Comparison of ENCODE assay signal across 29 cellular contexts in the genomic region with DNA sequence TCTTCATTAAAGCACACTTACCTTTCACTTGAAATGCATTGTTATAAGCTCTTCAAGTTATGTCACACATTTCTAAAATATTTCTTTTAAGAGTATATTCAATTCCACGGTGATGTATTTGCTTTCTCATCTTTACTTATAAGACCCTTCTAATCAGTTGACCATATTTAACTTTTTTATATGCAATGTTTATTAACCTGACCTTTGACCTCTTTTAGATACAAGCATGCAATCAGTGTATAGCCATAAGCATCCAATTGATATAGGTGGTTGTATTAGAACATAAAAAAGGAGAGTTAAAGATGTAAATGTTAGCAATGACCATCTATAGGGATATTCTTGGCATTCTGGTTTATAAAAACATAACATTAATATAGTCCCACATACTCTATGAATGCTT.
"Had no signal": no experiment of that assay in that cellular context is flagged by ENCODE, and none has a peak within 500 bp of the region (broad histone marks: within the 10 kb centered on the region; RNA-seq: fewer than 3 reads in every experiment).

No MANE protein-coding gene starts in this region.

- H3K36me3 ChIP-seq: colonic mucosa, esophagus muscularis mucosa, gastrocnemius medialis, gastroesophageal sphincter, heart left ventricle, heart right ventricle had no signal

- H3K27me3 ChIP-seq: colonic mucosa, dorsolateral prefrontal cortex, esophagus muscularis mucosa, esophagus squamous epithelium, foreskin keratinocyte, gastrocnemius medialis, gastroesophageal sphincter, heart left ventricle, heart right ventricle, hepatocyte had no signal

- H2AFZ ChIP-seq: hepatocyte had no signal

- FAIRE-seq: colon, endometrium, endothelial cell of umbilical vein, frontal cortex had no signal

- H3K4me1 ChIP-seq: colonic mucosa, esophagus muscularis mucosa, foreskin keratinocyte, gastrocnemius medialis, gastroesophageal sphincter, heart left ventricle had no signal

- DNase-seq: colonic mucosa; cortex of kidney; dermis blood vessel endothelial cell; dorsolateral prefrontal cortex; effector CD4-positive, alpha-beta T cell; effector CD8-positive, alpha-beta T cell; effector memory CD4-positive, alpha-beta T cell; effector memory CD8-positive, alpha-beta T cell; endodermal cell; erythroblast; esophagus squamous epithelium; foreskin fibroblast; foreskin keratinocyte; foreskin melanocyte; gastrocnemius medialis; glutamatergic neuron; head of caudate nucleus; heart left ventricle; heart right ventricle had no signal

- H3K4me2 ChIP-seq: hepatocyte had no signal

- ATAC-seq: effector memory CD8-positive, alpha-beta T cell; esophagus mucosa; foreskin keratinocyte; gastrocnemius medialis; gastroesophageal sphincter; heart left ventricle; heart right ventricle had no signal

- H3K9me3 ChIP-seq: colonic mucosa, esophagus muscularis mucosa, esophagus squamous epithelium, gastrocnemius medialis, gastroesophageal sphincter, heart left ventricle, heart right ventricle had no signal

- H3K27ac ChIP-seq: colonic mucosa, coronary artery, dorsolateral prefrontal cortex, epithelial cell of prostate, esophagus muscularis mucosa, esophagus squamous epithelium, foreskin keratinocyte, gastrocnemius medialis, gastroesophageal sphincter, heart left ventricle, heart right ventricle, hepatocyte had no signal

- H3K79me2 ChIP-seq: hepatocyte had no signal

- H3K4me3 ChIP-seq: colonic mucosa, coronary artery, dorsolateral prefrontal cortex, esophagus muscularis mucosa, esophagus squamous epithelium, gastrocnemius medialis, gastroesophageal sphincter, heart left ventricle, heart right ventricle, hepatocyte had no signal
